9 cellular contexts compared by ENCODE assay signal in genomic region chr14:95597784-95598204, GRCh38.
A peak's percentile ranks its signal among the peaks of the same experiment; 100 is the strongest.
DNase-seq lines count a peak whose midpoint lies in the region; ATAC-seq and TF ChIP-seq lines count a peak whose summit lies in the region.
"Had no signal": no experiment of that assay in that cellular context is flagged by ENCODE, and none has a peak within 500 bp of the region (broad histone marks: within the 10 kb centered on the region; RNA-seq: fewer than 3 reads in every experiment).

No MANE protein-coding gene starts in this region.

- no peaks in the 10 kb centered on the region for H3K27me3 ChIP-seq in parathyroid adenoma (ENCODE audit: control insufficient read depth, insufficient read depth, low read length)

- no peaks in the 10 kb centered on the region for H3K36me3 Mint-ChIP-seq in activated naive CD4-positive, alpha-beta T cell treated with anti-CD3 and anti-CD28 coated beads, Interleukin-2, amount 10 ng/mL, durations not matched to agents 7 days and 5 days

- no peak overlapping the region for H3K27ac ChIP-seq in parathyroid adenoma
- H3K27ac ChIP-seq: A549 had no signal

- no peak overlapping the region for H3K4me2 ChIP-seq in parathyroid adenoma (ENCODE audit: low read length)
- H3K4me2 ChIP-seq: A549 had no signal

- peak; percentile 21 to 66 for DNase-seq in SHP77 (lab: John Stamatoyannopoulos, UW)
- DNase-seq in SHP77 treated with DMSO at 0.1 percent for 48 hours (lab: John Stamatoyannopoulos, UW) = no peak
- DNase-seq in NCI-H1417 (lab: John Stamatoyannopoulos, UW) = peak in 2 of 3 experiments; percentile 86 to 96
- DNase-seq in choroid plexus epithelial cell (ENCODE audit: low read depth) = peak; percentile 19
- no peak for DNase-seq in NK-92 (lab: John Stamatoyannopoulos, UW; ENCODE audit: unreplicated experiment)
- no peak for DNase-seq in activated naive CD4-positive, alpha-beta T cell treated with anti-CD3 and anti-CD28 coated beads, Interleukin-2, amount 10 ng/mL, durations not matched to agents 7 days and 5 days

- CTCF ChIA-PET in activated naive CD4-positive, alpha-beta T cell treated with anti-CD3 and anti-CD28 coated beads, Interleukin-2, amount 10 ng/mL, durations not matched to agents 7 days and 5 days (lab: Charles Lee) = no interaction called here

- no peaks in the 10 kb centered on the region for H3K9me3 Mint-ChIP-seq in activated naive CD4-positive, alpha-beta T cell treated with anti-CD3 and anti-CD28 coated beads, Interleukin-2, amount 10 ng/mL, durations not matched to agents 7 days and 5 days

- no peaks in the 10 kb centered on the region for H3K79me2 ChIP-seq in parathyroid adenoma

- peaks cover 24% of the 10 kb centered on the region for H3K27me3 Mint-ChIP-seq in activated naive CD4-positive, alpha-beta T cell treated with anti-CD3 and anti-CD28 coated beads, Interleukin-2, amount 10 ng/mL, durations not matched to agents 7 days and 5 days

- H3K4me1 ChIP-seq in parathyroid adenoma = no peaks in the 10 kb centered on the region
- H3K4me1 ChIP-seq: A549 had no signal

- ATAC-seq in HG03378 (IDR thresholded peaks at IDR 0.05; ENCODE audit: unreplicated experiment) = no peak

- no peaks in the 10 kb centered on the region for H3K36me3 ChIP-seq in parathyroid adenoma (ENCODE audit: control insufficient read depth, insufficient read depth, low read length)

- H3K4me3 ChIP-seq in choroid plexus epithelial cell (ENCODE audit: low read depth, low read length) = peak overlapping the region; percentile 3
- H3K4me3 ChIP-seq in parathyroid adenoma (ENCODE audit: low read depth, low read length) = no peak overlapping the region
- H3K4me3 ChIP-seq: A549 had no signal

- no peak overlapping the region for H3K9ac ChIP-seq in parathyroid adenoma

- no peak overlapping the region for H3K27ac Mint-ChIP-seq in activated naive CD4-positive, alpha-beta T cell treated with anti-CD3 and anti-CD28 coated beads, Interleukin-2, amount 10 ng/mL, durations not matched to agents 7 days and 5 days

- no peak for TF ChIP-seq CTCF in choroid plexus epithelial cell (conservative IDR thresholded peaks at IDR 0.05; ENCODE audit: low read depth, low read length)
- no peak for TF ChIP-seq CTCF in parathyroid adenoma (IDR thresholded peaks at IDR 0.05)

- H3K4me1 Mint-ChIP-seq in activated naive CD4-positive, alpha-beta T cell treated with anti-CD3 and anti-CD28 coated beads, Interleukin-2, amount 10 ng/mL, durations not matched to agents 7 days and 5 days = no peaks in the 10 kb centered on the region

- H2AFZ ChIP-seq in parathyroid adenoma = peak overlapping the region; percentile 76

- H3K4me3 Mint-ChIP-seq in activated naive CD4-positive, alpha-beta T cell treated with anti-CD3 and anti-CD28 coated beads, Interleukin-2, amount 10 ng/mL, durations not matched to agents 7 days and 5 days = no peak overlapping the region

- H3K9me3 ChIP-seq in parathyroid adenoma (ENCODE audit: control insufficient read depth, low read length) = no peaks in the 10 kb centered on the region
- H3K9me3 ChIP-seq: A549 had no signal

Comparison
In these comparisons a context has a peak if more than half of its experiments do, and no peak if none do; other contexts are left out.
1. DNase-seq: peak in SHP77 (2 of 2), NCI-H1417 (2 of 3) and choroid plexus epithelial cell (single experiment); none in SHP77 treated with DMSO at 0.1 percent for 48 hours (single experiment), NK-92 (single experiment) and activated naive CD4-positive, alpha-beta T cell treated with anti-CD3 and anti-CD28 coated beads, Interleukin-2, amount 10 ng/mL, durations not matched to agents 7 days and 5 days (single experiment).